Comparison of ENCODE assay signal across 1 cellular context in the genomic region with DNA sequence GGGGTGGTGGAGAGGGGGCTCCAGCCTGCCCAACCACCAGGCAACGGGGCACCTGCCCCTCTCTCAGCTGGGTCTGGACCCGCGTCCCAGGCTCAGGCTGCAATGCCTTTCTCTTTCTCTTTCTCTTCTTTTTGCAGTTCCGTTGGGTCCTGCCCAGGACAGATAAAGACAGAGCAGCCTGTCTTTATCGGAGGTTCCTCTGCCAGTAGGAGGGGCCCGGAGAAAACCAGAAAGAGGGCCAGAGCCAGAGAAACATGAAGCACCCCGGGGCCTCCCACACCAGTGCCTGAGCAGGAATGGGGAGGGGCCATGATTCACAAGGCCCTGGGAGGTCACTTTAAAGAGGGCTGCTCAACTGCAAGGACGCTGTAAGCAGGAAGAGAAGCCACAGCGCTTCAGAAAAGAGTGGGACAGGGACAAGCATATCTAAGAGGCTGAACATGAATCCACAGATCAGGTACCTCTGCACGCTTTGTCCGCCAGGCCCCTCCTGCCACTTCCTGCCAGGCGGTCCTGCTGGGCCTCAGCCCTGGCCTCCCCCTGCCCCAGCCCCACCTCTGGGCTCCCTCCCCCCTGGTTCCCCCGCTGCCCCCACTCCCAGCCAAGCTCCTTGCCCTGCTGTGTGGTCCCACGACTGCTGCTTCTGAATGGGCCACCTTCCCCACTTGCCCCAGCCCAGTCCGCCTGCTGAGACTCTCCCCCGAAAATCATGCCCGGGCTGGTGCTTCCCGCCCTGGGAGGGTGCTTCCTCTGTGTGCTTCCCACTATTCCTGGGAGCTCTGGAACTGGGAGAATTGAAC.
TF ChIP-seq lines count a peak whose summit lies in the region.

A gene (plus strand): TSS at position 335 of the 800 bp plus-strand sequence. CDS start 106 bp downstream, at position 441.

TF ChIP-seq in HEK293, 187 proteins besides CTCF, POLR2A, EP300 and RAD21 (continued from another document):
- TF ChIP-seq, protein P1, sequence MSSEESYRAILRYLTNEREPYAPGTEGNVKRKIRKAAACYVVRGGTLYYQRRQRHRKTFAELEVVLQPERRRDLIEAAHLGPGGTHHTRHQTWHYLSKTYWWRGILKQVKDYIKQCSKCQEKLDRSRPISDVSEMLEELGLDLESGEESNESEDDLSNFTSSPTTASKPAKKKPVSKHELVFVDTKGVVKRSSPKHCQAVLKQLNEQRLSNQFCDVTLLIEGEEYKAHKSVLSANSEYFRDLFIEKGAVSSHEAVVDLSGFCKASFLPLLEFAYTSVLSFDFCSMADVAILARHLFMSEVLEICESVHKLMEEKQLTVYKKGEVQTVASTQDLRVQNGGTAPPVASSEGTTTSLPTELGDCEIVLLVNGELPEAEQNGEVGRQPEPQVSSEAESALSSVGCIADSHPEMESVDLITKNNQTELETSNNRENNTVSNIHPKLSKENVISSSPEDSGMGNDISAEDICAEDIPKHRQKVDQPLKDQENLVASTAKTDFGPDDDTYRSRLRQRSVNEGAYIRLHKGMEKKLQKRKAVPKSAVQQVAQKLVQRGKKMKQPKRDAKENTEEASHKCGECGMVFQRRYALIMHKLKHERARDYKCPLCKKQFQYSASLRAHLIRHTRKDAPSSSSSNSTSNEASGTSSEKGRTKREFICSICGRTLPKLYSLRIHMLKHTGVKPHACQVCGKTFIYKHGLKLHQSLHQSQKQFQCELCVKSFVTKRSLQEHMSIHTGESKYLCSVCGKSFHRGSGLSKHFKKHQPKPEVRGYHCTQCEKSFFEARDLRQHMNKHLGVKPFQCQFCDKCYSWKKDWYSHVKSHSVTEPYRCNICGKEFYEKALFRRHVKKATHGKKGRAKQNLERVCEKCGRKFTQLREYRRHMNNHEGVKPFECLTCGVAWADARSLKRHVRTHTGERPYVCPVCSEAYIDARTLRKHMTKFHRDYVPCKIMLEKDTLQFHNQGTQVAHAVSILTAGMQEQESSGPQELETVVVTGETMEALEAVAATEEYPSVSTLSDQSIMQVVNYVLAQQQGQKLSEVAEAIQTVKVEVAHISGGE (tag by site-specific recombination; conservative IDR thresholded peaks at IDR 0.05; ENCODE audit: low read depth), result peak; percentile 77
- TF ChIP-seq, protein P2, sequence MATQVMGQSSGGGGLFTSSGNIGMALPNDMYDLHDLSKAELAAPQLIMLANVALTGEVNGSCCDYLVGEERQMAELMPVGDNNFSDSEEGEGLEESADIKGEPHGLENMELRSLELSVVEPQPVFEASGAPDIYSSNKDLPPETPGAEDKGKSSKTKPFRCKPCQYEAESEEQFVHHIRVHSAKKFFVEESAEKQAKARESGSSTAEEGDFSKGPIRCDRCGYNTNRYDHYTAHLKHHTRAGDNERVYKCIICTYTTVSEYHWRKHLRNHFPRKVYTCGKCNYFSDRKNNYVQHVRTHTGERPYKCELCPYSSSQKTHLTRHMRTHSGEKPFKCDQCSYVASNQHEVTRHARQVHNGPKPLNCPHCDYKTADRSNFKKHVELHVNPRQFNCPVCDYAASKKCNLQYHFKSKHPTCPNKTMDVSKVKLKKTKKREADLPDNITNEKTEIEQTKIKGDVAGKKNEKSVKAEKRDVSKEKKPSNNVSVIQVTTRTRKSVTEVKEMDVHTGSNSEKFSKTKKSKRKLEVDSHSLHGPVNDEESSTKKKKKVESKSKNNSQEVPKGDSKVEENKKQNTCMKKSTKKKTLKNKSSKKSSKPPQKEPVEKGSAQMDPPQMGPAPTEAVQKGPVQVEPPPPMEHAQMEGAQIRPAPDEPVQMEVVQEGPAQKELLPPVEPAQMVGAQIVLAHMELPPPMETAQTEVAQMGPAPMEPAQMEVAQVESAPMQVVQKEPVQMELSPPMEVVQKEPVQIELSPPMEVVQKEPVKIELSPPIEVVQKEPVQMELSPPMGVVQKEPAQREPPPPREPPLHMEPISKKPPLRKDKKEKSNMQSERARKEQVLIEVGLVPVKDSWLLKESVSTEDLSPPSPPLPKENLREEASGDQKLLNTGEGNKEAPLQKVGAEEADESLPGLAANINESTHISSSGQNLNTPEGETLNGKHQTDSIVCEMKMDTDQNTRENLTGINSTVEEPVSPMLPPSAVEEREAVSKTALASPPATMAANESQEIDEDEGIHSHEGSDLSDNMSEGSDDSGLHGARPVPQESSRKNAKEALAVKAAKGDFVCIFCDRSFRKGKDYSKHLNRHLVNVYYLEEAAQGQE (tag by site-specific recombination; IDR thresholded peaks at IDR 0.05), result no peak
- TF ChIP-seq FEZF1 (tag by site-specific recombination; IDR thresholded peaks at IDR 0.05) (peak; percentile 55), ZNF335 (tag by site-specific recombination; conservative IDR thresholded peaks at IDR 0.05) (peak; percentile 97), ZXDB (tag by site-specific recombination; IDR thresholded peaks at IDR 0.05) (peak; percentile 71; the same call in 1 of the 2 replicates), ZNF426 (tag by site-specific recombination; IDR thresholded peaks at IDR 0.05) (no peak), ZNF2 (tag by site-specific recombination; IDR thresholded peaks at IDR 0.05) (no peak), KLF9 (tag by site-specific recombination; IDR thresholded peaks at IDR 0.05; ENCODE audit: low read depth) (0 out of 2 replicates have a peak, but pooled peaks have one; percentile 16), ZNF112 (tag by site-specific recombination; IDR thresholded peaks at IDR 0.05) (no peak), ZFP41 (tag by site-specific recombination; IDR thresholded peaks at IDR 0.05; ENCODE audit: borderline replicate concordance) (no peak), ZNF776 (tag by site-specific recombination; IDR thresholded peaks at IDR 0.05; ENCODE audit: borderline replicate concordance) (no peak), SP3 (tag by site-specific recombination; IDR thresholded peaks at IDR 0.05) (peak; percentile 52), ZEB2 (tag by site-specific recombination; IDR thresholded peaks at IDR 0.05) (no peak), KLF1 (tag by site-specific recombination; IDR thresholded peaks at IDR 0.05) (no peak), ZNF416 (tag by site-specific recombination; IDR thresholded peaks at IDR 0.05) (no peak), ZSCAN30 (tag by site-specific recombination; IDR thresholded peaks at IDR 0.05) (0 out of 2 replicates have a peak, but pooled peaks have one; percentile 10), SETDB1 (IDR thresholded peaks at IDR 0.05; ENCODE audit: insufficient read length, low read length) (no peak), ZBTB21 (tag by site-specific recombination; IDR thresholded peaks at IDR 0.05) (no peak), GLIS1 (tag by site-specific recombination; IDR thresholded peaks at IDR 0.05) (peak; percentile 95), YY1 (tag by site-specific recombination; IDR thresholded peaks at IDR 0.05) (0 out of 2 replicates have a peak, but pooled peaks have one; percentile 21), ZNF670 (tag by site-specific recombination; IDR thresholded peaks at IDR 0.05; ENCODE audit: low read depth) (no peak), ZNF837 (tag by site-specific recombination; IDR thresholded peaks at IDR 0.05) (no peak), ZBTB8A (tag by site-specific recombination; IDR thresholded peaks at IDR 0.05) (peak; percentile 34; the same call in 1 of the 2 replicates), ZFP3 (tag by site-specific recombination; IDR thresholded peaks at IDR 0.05; ENCODE audit: low read depth) (0 out of 2 replicates have a peak, but pooled peaks have one; percentile 6), GLIS2 (tag by site-specific recombination; IDR thresholded peaks at IDR 0.05) (peak; percentile 79), ZSCAN23 (tag by site-specific recombination; IDR thresholded peaks at IDR 0.05) (no peak), ZNF701 (tag by site-specific recombination; IDR thresholded peaks at IDR 0.05) (no peak), ZNF600 (tag by site-specific recombination; IDR thresholded peaks at IDR 0.05) (0 out of 2 replicates have a peak, but pooled peaks have one; percentile 16), ZNF174 (tag by site-specific recombination; IDR thresholded peaks at IDR 0.05) (no peak), KLF16 (tag by site-specific recombination; IDR thresholded peaks at IDR 0.05) (no peak), SP2 (tag by site-specific recombination; IDR thresholded peaks at IDR 0.05) (peak; percentile 54)
- TF ChIP-seq, protein P3, sequence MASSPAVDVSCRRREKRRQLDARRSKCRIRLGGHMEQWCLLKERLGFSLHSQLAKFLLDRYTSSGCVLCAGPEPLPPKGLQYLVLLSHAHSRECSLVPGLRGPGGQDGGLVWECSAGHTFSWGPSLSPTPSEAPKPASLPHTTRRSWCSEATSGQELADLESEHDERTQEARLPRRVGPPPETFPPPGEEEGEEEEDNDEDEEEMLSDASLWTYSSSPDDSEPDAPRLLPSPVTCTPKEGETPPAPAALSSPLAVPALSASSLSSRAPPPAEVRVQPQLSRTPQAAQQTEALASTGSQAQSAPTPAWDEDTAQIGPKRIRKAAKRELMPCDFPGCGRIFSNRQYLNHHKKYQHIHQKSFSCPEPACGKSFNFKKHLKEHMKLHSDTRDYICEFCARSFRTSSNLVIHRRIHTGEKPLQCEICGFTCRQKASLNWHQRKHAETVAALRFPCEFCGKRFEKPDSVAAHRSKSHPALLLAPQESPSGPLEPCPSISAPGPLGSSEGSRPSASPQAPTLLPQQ (tag by site-specific recombination; IDR thresholded peaks at IDR 0.05), result peak; percentile 71
- TF ChIP-seq, protein P4, sequence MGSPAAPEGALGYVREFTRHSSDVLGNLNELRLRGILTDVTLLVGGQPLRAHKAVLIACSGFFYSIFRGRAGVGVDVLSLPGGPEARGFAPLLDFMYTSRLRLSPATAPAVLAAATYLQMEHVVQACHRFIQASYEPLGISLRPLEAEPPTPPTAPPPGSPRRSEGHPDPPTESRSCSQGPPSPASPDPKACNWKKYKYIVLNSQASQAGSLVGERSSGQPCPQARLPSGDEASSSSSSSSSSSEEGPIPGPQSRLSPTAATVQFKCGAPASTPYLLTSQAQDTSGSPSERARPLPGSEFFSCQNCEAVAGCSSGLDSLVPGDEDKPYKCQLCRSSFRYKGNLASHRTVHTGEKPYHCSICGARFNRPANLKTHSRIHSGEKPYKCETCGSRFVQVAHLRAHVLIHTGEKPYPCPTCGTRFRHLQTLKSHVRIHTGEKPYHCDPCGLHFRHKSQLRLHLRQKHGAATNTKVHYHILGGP (tag by site-specific recombination; IDR thresholded peaks at IDR 0.05), result no peak
